9 cellular contexts compared by ENCODE assay signal in genomic region chr10:79298403-79299244, GRCh38. TPM values are rescaled to one million over a fixed set of nuclear protein-coding genes. Genes with fewer than 3 reads are reported as not detected.
DNase-seq lines count a peak whose midpoint lies in the region; ATAC-seq, FAIRE-seq and TF ChIP-seq lines count a peak whose summit lies in the region.
"Had no signal": no experiment of that assay in that cellular context is flagged by ENCODE, and none has a peak within 500 bp of the region (broad histone marks: within the 10 kb centered on the region; RNA-seq: fewer than 3 reads in every experiment).

No MANE protein-coding gene starts in this region.

- H3K36me3 ChIP-seq in smooth muscle cell (ENCODE audit: low read depth): peaks cover 5% of the 10 kb centered on the region

- H3K9ac ChIP-seq in smooth muscle cell (ENCODE audit: low read depth): peak overlapping the region; percentile 35
- H3K9ac ChIP-seq: BLaER1 had no signal

- DNase-seq in NCI-H345 (lab: John Stamatoyannopoulos, UW): peak; percentile 5
- DNase-seq in NCI-H345 treated with DMSO at 0.1 percent for 48 hours (lab: John Stamatoyannopoulos, UW; ENCODE audit: unreplicated experiment): no peak
- DNase-seq in activated CD4-positive, alpha-beta T cell treated with anti-CD3 and anti-CD28 coated beads, Interleukin-2, amount 50 U/mL, for 48 hours: peak; percentile 70 to 76
- peak; percentile 87 for DNase-seq in fibroblast of villous mesenchyme (ENCODE audit: low read depth)
- no peak for DNase-seq in smooth muscle cell (lab: John Stamatoyannopoulos, UW; ENCODE audit: unreplicated experiment)
- DNase-seq in epidermal melanocyte (ENCODE audit: insufficient read length, low spot score): no peak
- DNase-seq in GM19239 (ENCODE audit: insufficient read length, low spot score): no peak

- no peak for FAIRE-seq in GM19239 (lab: Jason Lieb, UNC)

- H3K4me3 ChIP-seq in fibroblast of villous mesenchyme (ENCODE audit: low read depth, low read length): no peak overlapping the region
- no peak overlapping the region for H3K4me3 ChIP-seq in smooth muscle cell
- H3K4me3 ChIP-seq: BLaER1 had no signal

- H2AFZ ChIP-seq in smooth muscle cell (ENCODE audit: low read depth): no peak overlapping the region

- peaks cover 36% of the 10 kb centered on the region for H4K20me1 ChIP-seq in smooth muscle cell (ENCODE audit: low read depth)

- peaks cover 3% of the 10 kb centered on the region for H3K4me1 ChIP-seq in smooth muscle cell (ENCODE audit: low read depth)

- 60% methylated on average over 26 of the region's 27 CpGs for WGBS in smooth muscle cell (ENCODE audit: low lambda C conversion rate)

- H3K27ac ChIP-seq in smooth muscle cell (ENCODE audit: low read depth): peak overlapping the region; percentile 86
- H3K27ac ChIP-seq: BLaER1 had no signal

- H3F3A ChIP-seq in smooth muscle cell (ENCODE audit: low read depth): peaks cover 9% of the 10 kb centered on the region

- no peaks in the 10 kb centered on the region for H3K9me3 ChIP-seq in smooth muscle cell (replicated peaks; ENCODE audit: low read depth)
- H3K9me3 ChIP-seq: BLaER1 had no signal

- H3K79me2 ChIP-seq in smooth muscle cell (ENCODE audit: low read depth): no peaks in the 10 kb centered on the region

- H3K27me3 ChIP-seq in smooth muscle cell (ENCODE audit: low read depth): no peaks in the 10 kb centered on the region
- H3K27me3 ChIP-seq: BLaER1 had no signal

- peak overlapping the region; percentile 15 for H3K4me2 ChIP-seq in smooth muscle cell
- H3K4me2 ChIP-seq: BLaER1 had no signal

- TF ChIP-seq CTCF in fibroblast of villous mesenchyme (IDR thresholded peaks at IDR 0.05; ENCODE audit: insufficient read depth, low read depth, low read length) (no peak), smooth muscle cell (IDR thresholded peaks at IDR 0.05; ENCODE audit: borderline replicate concordance, insufficient read depth, poor library complexity, severe bottlenecking) (no peak)

- ATAC-seq in HG03439 (IDR thresholded peaks at IDR 0.05; ENCODE audit: unreplicated experiment): no peak

RNA-seq across cellular contexts. Expression of gene PPIF, which starts 48.6 kb away (rescaled TPM):
- total RNA-seq in fibroblast of villous mesenchyme: 32.9 and 42.7 TPM in 2 replicates
- total RNA-seq in smooth muscle cell: 24.3 and 28.5 TPM in 2 replicates
- polyA plus RNA-seq in smooth muscle cell: 29.7 and 35.2 TPM in 2 replicates

Comparison
In these comparisons a context has a peak if more than half of its experiments do, and no peak if none do; other contexts are left out.
1. DNase-seq: peak in NCI-H345 (single experiment), activated CD4-positive, alpha-beta T cell treated with anti-CD3 and anti-CD28 coated beads, Interleukin-2, amount 50 U/mL, for 48 hours (2 of 2) and fibroblast of villous mesenchyme (single experiment); none in NCI-H345 treated with DMSO at 0.1 percent for 48 hours (single experiment), smooth muscle cell (single experiment), epidermal melanocyte (single experiment) and GM19239 (single experiment).